41 cellular contexts compared by ENCODE assay signal in genomic region chr13:114208134-114208533, GRCh38. TPM values are rescaled to one million over a fixed set of nuclear protein-coding genes. Genes with fewer than 3 reads are reported as not detected.
"Had no signal": no experiment of that assay in that cellular context is flagged by ENCODE, and none has a peak within 500 bp of the region (broad histone marks: within the 10 kb centered on the region; RNA-seq: fewer than 3 reads in every experiment).

No MANE protein-coding gene starts in this region.

- H3K9me3 ChIP-seq: adrenal gland, body of pancreas had no signal

- ATAC-seq: activated CD8-positive, alpha-beta T cell treated with anti-CD3 and anti-CD28 coated beads for 36 hours; activated naive CD4-positive, alpha-beta T cell treated with anti-CD3 and anti-CD28 coated beads, Interleukin-2, amount 50 U/mL, for 72 hours; activated T-cell treated with anti-CD3 and anti-CD28 coated beads, Interleukin-2, amount 50 U/mL, for 4 hours; activated T-cell treated with anti-CD3 and anti-CD28 coated beads, Interleukin-2, amount 50 U/mL, for 72 hours; activated T-helper 17 cell treated with anti-CD3 and anti-CD28 coated beads, Interleukin-2, amount 50 U/mL, for 72 hours; body of pancreas had no signal

- H3K27me3 ChIP-seq: adrenal gland, body of pancreas, brain microvascular endothelial cell, cardiac muscle cell had no signal

- H3K36me3 Mint-ChIP-seq: activated CD4-positive, alpha-beta memory T cell treated with anti-CD3 and anti-CD28 coated beads for 36 hours; activated naive CD8-positive, alpha-beta T cell treated with anti-CD3 and anti-CD28 coated beads for 36 hours had no signal

- DNase-seq: activated B cell treated with CpG ODN at 0.5 μM for 24 hours; activated CD4-positive, alpha-beta memory T cell treated with anti-CD3 and anti-CD28 coated beads for 36 hours; activated CD4-positive, alpha-beta T cell treated with anti-CD3 and anti-CD28 coated beads for 4 hours; activated CD4-positive, alpha-beta T cell treated with anti-CD3 and anti-CD28 coated beads, Interleukin-2, amount 10 ng/mL, durations not matched to agents 24 days and 14 days; activated CD4-positive, alpha-beta T cell treated with anti-CD3 and anti-CD28 coated beads, Interleukin-2, amount 50 U/mL, for 1 hour; activated CD4-positive, alpha-beta T cell treated with anti-CD3 and anti-CD28 coated beads, Interleukin-2, amount 50 U/mL, for 4 hours; activated CD4-positive, CD25-positive, alpha-beta regulatory T cell treated with anti-CD3 and anti-CD28 coated beads, Interleukin-2, amount 50 U/mL, for 72 hours; activated CD8-positive, alpha-beta memory T cell treated with anti-CD3 and anti-CD28 coated beads, Interleukin-2, amount 50 U/mL, for 4 hours; activated CD8-positive, alpha-beta T cell treated with anti-CD3 and anti-CD28 coated beads for 36 hours; activated gamma-delta T cell treated with Interleukin-2 at 50 U/mL for 16 hours; activated naive CD4-positive, alpha-beta T cell; activated naive CD4-positive, alpha-beta T cell treated with anti-CD3 and anti-CD28 coated beads for 36 hours; activated naive CD4-positive, alpha-beta T cell treated with anti-CD3 and anti-CD28 coated beads, Interleukin-2, amount 50 U/mL, for 16 hours; activated naive CD8-positive, alpha-beta T cell treated with anti-CD3 and anti-CD28 coated beads for 36 hours; activated T-cell treated with anti-CD3 and anti-CD28 coated beads for 4 hours; activated T-cell treated with anti-CD3 and anti-CD28 coated beads, Interleukin-2, amount 50 U/mL, for 1 hour; activated T-cell treated with anti-CD3 and anti-CD28 coated beads, Interleukin-2, amount 50 U/mL, for 4 hours; activated T-cell treated with anti-CD3 and anti-CD28 coated beads, Interleukin-2, amount 50 U/mL, for 72 hours; adrenal gland; amniotic stem cell; aorta; body of pancreas; brain microvascular endothelial cell; caudate nucleus; cerebellar nuclear complex; T-helper 1 cell; T-helper 2 cell; T-helper 9 cell; WERI-Rb-1 had no signal

- H3K4me1 Mint-ChIP-seq: activated B cell treated with CpG ODN at 0.5 μM for 24 hours had no signal

- FAIRE-seq: astrocyte, TTC549 had no signal

- H3K4me1 ChIP-seq: adrenal gland, body of pancreas, breast epithelium had no signal

- H3K4me3 ChIP-seq: adrenal gland, body of pancreas, breast epithelium, cardiac muscle cell had no signal

- H3K27ac ChIP-seq: adrenal gland, body of pancreas, brain microvascular endothelial cell, breast epithelium, cardiac muscle cell, WERI-Rb-1 had no signal

- H3K27ac Mint-ChIP-seq: activated B cell treated with CpG ODN at 0.5 μM for 24 hours; activated CD4-positive, alpha-beta memory T cell treated with anti-CD3 and anti-CD28 coated beads for 36 hours; activated CD4-positive, alpha-beta T cell treated with anti-CD3 and anti-CD28 coated beads, Interleukin-2, amount 10 ng/mL, durations not matched to agents 24 days and 14 days; activated CD8-positive, alpha-beta T cell treated with anti-CD3 and anti-CD28 coated beads for 36 hours; activated naive CD4-positive, alpha-beta T cell treated with anti-CD3 and anti-CD28 coated beads for 36 hours; activated naive CD8-positive, alpha-beta T cell treated with anti-CD3 and anti-CD28 coated beads for 36 hours; activated T-cell treated with anti-CD3 and anti-CD28 coated beads, Interleukin-2, amount 50 U/mL, for 72 hours; activated T-helper 1 cell treated with anti-CD3 and anti-CD28 coated beads, Interleukin-12 subunit alpha, Interleukin-12 subunit beta, Interleukin-2, Interleukin-4 antibody, amounts not matched to agents 30 ng/mL and 10 ng/mL and 1 ng/mL, durations not matched to agents 14 hours and 24 hours and 36 hours; activated T-helper 17 cell treated with anti-CD3 and anti-CD28 coated beads, Interleukin-2, amount 50 U/mL, for 72 hours; T-helper 1 cell treated with Interleukin-12 subunit alpha and Interleukin-12 subunit beta and Interleukin-4 antibody, amounts not matched to agents 30 μg/mL and 1 μg/mL, for 36 hours; T-helper 2 cell treated with Interferon-gamma antibody and Interleukin-4, amounts not matched to agents 5 μg/mL and 100 μg/mL, for 36 hours had no signal

- H3K36me3 ChIP-seq: adrenal gland, brain microvascular endothelial cell, breast epithelium, cardiac muscle cell, WERI-Rb-1 had no signal

- H3K9me3 Mint-ChIP-seq: activated B cell treated with CpG ODN at 0.5 μM for 24 hours; activated CD4-positive, alpha-beta memory T cell treated with anti-CD3 and anti-CD28 coated beads for 36 hours; activated naive CD8-positive, alpha-beta T cell treated with anti-CD3 and anti-CD28 coated beads for 36 hours; activated T-cell treated with anti-CD3 and anti-CD28 coated beads, Interleukin-2, amount 50 U/mL, for 4 hours; activated T-helper 17 cell treated with anti-CD3 and anti-CD28 coated beads, Interleukin-2, amount 50 U/mL, for 72 hours; central memory CD8-positive, alpha-beta T cell had no signal

- H3K4me3 Mint-ChIP-seq: activated B cell treated with CpG ODN at 0.5 μM for 24 hours; activated CD4-positive, alpha-beta memory T cell treated with anti-CD3 and anti-CD28 coated beads for 36 hours; activated CD4-positive, alpha-beta T cell treated with anti-CD3 and anti-CD28 coated beads, Interleukin-2, amount 10 ng/mL, durations not matched to agents 24 days and 14 days; activated CD8-positive, alpha-beta T cell treated with anti-CD3 and anti-CD28 coated beads for 36 hours; activated naive CD4-positive, alpha-beta T cell treated with anti-CD3 and anti-CD28 coated beads for 36 hours; activated naive CD8-positive, alpha-beta T cell treated with anti-CD3 and anti-CD28 coated beads for 36 hours; activated T-cell treated with anti-CD3 and anti-CD28 coated beads, Interleukin-2, amount 50 U/mL, for 4 hours; activated T-cell treated with anti-CD3 and anti-CD28 coated beads, Interleukin-2, amount 50 U/mL, for 72 hours; activated T-helper 1 cell treated with anti-CD3 and anti-CD28 coated beads, Interleukin-12 subunit alpha, Interleukin-12 subunit beta, Interleukin-2, Interleukin-4 antibody, amounts not matched to agents 30 ng/mL and 10 ng/mL and 1 ng/mL, durations not matched to agents 14 hours and 24 hours and 36 hours; activated T-helper 17 cell treated with anti-CD3 and anti-CD28 coated beads, Interleukin-2, amount 50 U/mL, for 72 hours; central memory CD8-positive, alpha-beta T cell; T-helper 1 cell treated with Interleukin-12 subunit alpha and Interleukin-12 subunit beta and Interleukin-4 antibody, amounts not matched to agents 30 μg/mL and 1 μg/mL, for 36 hours; T-helper 2 cell treated with Interferon-gamma antibody and Interleukin-4, amounts not matched to agents 5 μg/mL and 100 μg/mL, for 36 hours had no signal

- H3K27me3 Mint-ChIP-seq: activated CD4-positive, alpha-beta memory T cell treated with anti-CD3 and anti-CD28 coated beads for 36 hours; activated CD8-positive, alpha-beta T cell treated with anti-CD3 and anti-CD28 coated beads for 36 hours; activated naive CD8-positive, alpha-beta T cell treated with anti-CD3 and anti-CD28 coated beads for 36 hours; activated T-helper 17 cell treated with anti-CD3 and anti-CD28 coated beads, Interleukin-2, amount 50 U/mL, for 72 hours had no signal

RNA-seq across cellular contexts. Expression of gene CFAP97D2, which starts 29.1 kb away (rescaled TPM):
- total RNA-seq: activated B cell treated with CpG ODN at 0.5 μM for 24 hours; activated CD4-positive, alpha-beta memory T cell treated with anti-CD3 and anti-CD28 coated beads for 36 hours; activated CD4-positive, alpha-beta T cell treated with anti-CD3 and anti-CD28 coated beads, Interleukin-2, amount 10 ng/mL, durations not matched to agents 24 days and 14 days; activated CD8-positive, alpha-beta memory T cell treated with anti-CD3 and anti-CD28 coated beads for 36 hours; activated CD8-positive, alpha-beta T cell treated with anti-CD3 and anti-CD28 coated beads for 36 hours; activated naive CD4-positive, alpha-beta T cell treated with anti-CD3 and anti-CD28 coated beads, Interleukin-2, amount 50 U/mL, for 72 hours; activated naive CD8-positive, alpha-beta T cell treated with anti-CD3 and anti-CD28 coated beads for 36 hours; activated T-cell treated with anti-CD3 and anti-CD28 coated beads, Interleukin-2, amount 50 U/mL, for 4 hours; activated T-helper 1 cell treated with anti-CD3 and anti-CD28 coated beads, Interleukin-12 subunit alpha, Interleukin-12 subunit beta, Interleukin-2, Interleukin-4 antibody, amounts not matched to agents 30 ng/mL and 10 ng/mL and 1 ng/mL, durations not matched to agents 14 hours and 24 hours and 36 hours; activated T-helper 17 cell treated with anti-CD3 and anti-CD28 coated beads, Interleukin-2, amount 50 U/mL, for 72 hours; adrenal gland; aorta; astrocyte; body of pancreas; breast epithelium; cardiac muscle cell; chondrocyte had no signal
- polyA plus RNA-seq: adrenal gland, aorta, cardiac muscle cell had no signal
